15 cellular contexts compared by ENCODE assay signal in the genomic region with DNA sequence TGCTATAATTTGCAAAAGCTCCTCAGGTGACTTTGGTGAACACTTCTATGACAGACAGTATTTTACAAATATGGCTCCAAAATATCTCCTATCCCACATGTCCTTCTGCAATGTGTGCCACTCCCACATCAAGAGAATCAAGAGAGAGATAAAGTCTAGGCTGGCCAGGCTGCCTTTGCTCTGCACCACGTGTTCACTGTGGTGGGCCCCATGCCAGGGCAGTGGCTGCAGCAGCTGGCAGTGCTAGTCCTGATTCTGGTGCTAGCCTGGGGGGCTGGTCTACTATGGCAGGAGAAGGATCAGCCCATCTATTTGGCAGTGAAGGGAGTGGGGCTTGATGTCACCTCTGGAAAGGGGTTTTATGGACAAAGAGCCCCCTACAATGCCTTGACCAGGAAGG.
"Had no signal": no experiment of that assay in that cellular context is flagged by ENCODE, and none has a peak within 500 bp of the region (broad histone marks: within the 10 kb centered on the region; RNA-seq: fewer than 3 reads in every experiment).

No MANE protein-coding gene starts in this region.

- H3K36me3 ChIP-seq: breast epithelium, prostate gland, sigmoid colon, tibial artery had no signal

- H3K27me3 ChIP-seq: breast epithelium, sigmoid colon, tibial artery had no signal

- H3K9me3 ChIP-seq: breast epithelium, prostate gland had no signal

- H3K27ac ChIP-seq: breast epithelium, prostate gland, sigmoid colon, tibial artery, VCaP had no signal

- ATAC-seq: activated CD4-positive, alpha-beta T cell treated with anti-CD3 and anti-CD28 coated beads for 36 hours; naive thymus-derived CD8-positive, alpha-beta T cell had no signal

- H3K4me1 ChIP-seq: breast epithelium, prostate gland, sigmoid colon, tibial artery had no signal

- H3K4me3 ChIP-seq: breast epithelium, prostate gland, sigmoid colon, tibial artery had no signal

- DNase-seq: activated CD4-positive, alpha-beta memory T cell treated with anti-CD3 and anti-CD28 coated beads, Interleukin-2, amount 10 ng/mL, durations not matched to agents 7 days and 5 days; activated CD4-positive, alpha-beta T cell treated with anti-CD3 and anti-CD28 coated beads for 36 hours; activated CD8-positive, alpha-beta memory T cell treated with anti-CD3 and anti-CD28 coated beads, Interleukin-2, amount 50 U/mL, for 48 hours; activated naive CD8-positive, alpha-beta T cell treated with anti-CD3 and anti-CD28 coated beads, Interleukin-2, amount 10 ng/mL, durations not matched to agents 7 days and 5 days; endodermal cell; immature natural killer cell; naive thymus-derived CD8-positive, alpha-beta T cell; sigmoid colon; stimulated activated CD4-positive, alpha-beta T cell treated with anti-CD3 and anti-CD28 coated beads, Interleukin-2, amount 100 ng/mL, for 48 hours; stimulated activated CD8-positive, alpha-beta memory T cell treated with anti-CD3 and anti-CD28 coated beads, Interleukin-4, amount 100 ng/mL, for 48 hours; T-helper 2 cell; tibial artery had no signal
